In genomic region chr6:52426667-52427066, GRCh38 we compare ENCODE assay signal across 24 cellular contexts. TPM values are rescaled to one million over a fixed set of nuclear protein-coding genes. Genes with fewer than 3 reads are reported as not detected.
DNase-seq lines count a peak whose midpoint lies in the region; ATAC-seq lines count a peak whose summit lies in the region.
"Had no signal": no experiment of that assay in that cellular context is flagged by ENCODE, and none has a peak within 500 bp of the region (broad histone marks: within the 10 kb centered on the region; RNA-seq: fewer than 3 reads in every experiment).

No MANE protein-coding gene starts in this region.

- no peaks in the 10 kb centered on the region for H3K27me3 ChIP-seq in right cardiac atrium (ENCODE audit: control insufficient read depth, insufficient read depth)
- H3K27me3 ChIP-seq: foreskin keratinocyte had no signal

- ATAC-seq in GM19395 (IDR thresholded peaks at IDR 0.05; ENCODE audit: unreplicated experiment) (peak; percentile 56), HG02884 (IDR thresholded peaks at IDR 0.05; ENCODE audit: unreplicated experiment) (peak; percentile 52), HG02973 (IDR thresholded peaks at IDR 0.05; ENCODE audit: unreplicated experiment) (no peak), right cardiac atrium (no peak)
- ATAC-seq: foreskin keratinocyte, GM23338, Right ventricle myocardium inferior had no signal

- no peaks in the 10 kb centered on the region for H3K4me1 ChIP-seq in right cardiac atrium (ENCODE audit: control insufficient read depth, insufficient read depth, low read length)

- intact Hi-C loops in right cardiac atrium (cut with DNase I): loop anchor here in 1 of 4 donors (10.0 kb wide), 2 partner anchors 78 to 148 kb away; partner anchors contain the start of gene TRAM2

- no peaks in the 10 kb centered on the region for H3K9me3 ChIP-seq in right cardiac atrium (ENCODE audit: control insufficient read depth, low read length)

- H3K4me3 ChIP-seq in right cardiac atrium (ENCODE audit: low read length): no peak overlapping the region
- H3K4me3 ChIP-seq: GM23338 had no signal

- DNase-seq in NCI-H2029 treated with DMSO at 0.1 percent for 48 hours (lab: John Stamatoyannopoulos, UW) (peak; percentile 56), kidney tubule cell (ENCODE audit: low spot score) (peak; percentile 18), GF-D8 (lab: John Stamatoyannopoulos, UW) (no peak), right cardiac atrium (no peak), foreskin melanocyte (no peak)
- DNase-seq: activated CD4-positive, CD25-positive, alpha-beta regulatory T cell treated with anti-CD3 and anti-CD28 coated beads, Interleukin-2, amount 50 U/mL, for 72 hours; CD4-positive, CD25-positive, alpha-beta regulatory T cell; effector CD4-positive, alpha-beta T cell; erythroblast; foreskin keratinocyte; GDM1; hippocampal formation; islet precursor cell; NCI-H2081 treated with DMSO at 0.1 percent for 48 hours; NCI-H524 treated with DMSO at 0.1 percent for 48 hours; small intestine; stimulated activated naive CD4-positive, alpha-beta T cell; SW 1271 had no signal

- H3K27ac ChIP-seq in right cardiac atrium (ENCODE audit: low read length): no peak overlapping the region
- H3K27ac ChIP-seq: foreskin keratinocyte, KMS-11 had no signal

RNA-seq across cellular contexts. Expression of gene EFHC1, which starts 6.5 kb away (rescaled TPM):
- 10 to 100 TPM in 3 of 4 donors, 1 to 10 TPM in 1; 9.0 to 10.5 (median 10.0) TPM for total RNA-seq in right cardiac atrium
- polyA plus RNA-seq in right cardiac atrium: 4.9 TPM

Comparison
In these comparisons a context has a peak if more than half of its experiments do, and no peak if none do; other contexts are left out.
1. ATAC-seq: peak in GM19395 (single experiment) and HG02884 (single experiment); none in HG02973 (single experiment) and right cardiac atrium (0 of 2).
2. DNase-seq: peak in NCI-H2029 treated with DMSO at 0.1 percent for 48 hours (single experiment) and kidney tubule cell (single experiment); none in GF-D8 (single experiment), right cardiac atrium (0 of 3) and foreskin melanocyte (single experiment).